Comparison of ENCODE assay signal across 21 cellular contexts in the genomic region with DNA sequence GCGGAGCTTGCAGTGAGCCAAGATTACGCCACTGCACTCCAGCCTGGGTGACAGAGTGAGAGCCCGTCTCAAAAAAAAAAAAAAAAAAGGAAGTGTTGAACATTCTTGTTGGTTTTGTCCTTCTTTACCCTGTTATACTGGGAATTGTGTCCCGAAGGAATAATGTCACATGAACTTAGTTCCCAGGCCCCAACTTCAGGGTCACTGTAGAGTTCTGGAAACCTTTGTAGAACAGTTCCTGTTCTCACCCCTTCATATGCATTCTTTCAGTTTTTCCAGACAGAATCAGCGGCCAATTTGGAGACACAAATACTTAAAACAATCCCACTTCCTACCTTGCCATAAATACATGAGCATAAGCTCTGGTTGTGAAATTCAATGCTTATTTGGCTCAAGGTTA.
"Had no signal": no experiment of that assay in that cellular context is flagged by ENCODE, and none has a peak within 500 bp of the region (broad histone marks: within the 10 kb centered on the region; RNA-seq: fewer than 3 reads in every experiment).

No MANE protein-coding gene starts in this region.

- H3K36me3 Mint-ChIP-seq: naive B cell had no signal

- DNase-seq: cerebellar nuclear complex; colonic mucosa; dorsolateral prefrontal cortex; effector CD8-positive, alpha-beta T cell; foreskin fibroblast; hippocampal formation; lower lobe of right lung; mesenchymal stem cell; naive B cell; nephron progenitor cell; psoas muscle; retina; sigmoid colon; small intestine; stimulated activated CD4-positive, alpha-beta T cell treated with anti-CD3 and anti-CD28 coated beads, Interleukin-12 subunit alpha, Interleukin-12 subunit beta, amount 100 ng/mL, for 4 hours; stimulated activated naive CD4-positive, alpha-beta T cell; stomach; substantia nigra; transverse colon had no signal

- ATAC-seq: esophagus mucosa, lower lobe of right lung, psoas muscle had no signal

- H3K27ac ChIP-seq: colonic mucosa, dorsolateral prefrontal cortex, lower lobe of right lung, psoas muscle, sigmoid colon, stomach, thoracic aorta, transverse colon had no signal

- H3K4me1 ChIP-seq: colonic mucosa, lower lobe of right lung, psoas muscle, sigmoid colon, transverse colon had no signal

- H3K4me3 Mint-ChIP-seq: naive B cell, nephron progenitor cell had no signal

- H3K9me3 ChIP-seq: colonic mucosa had no signal

- H3K4me3 ChIP-seq: colonic mucosa, dorsolateral prefrontal cortex, lower lobe of right lung, psoas muscle, sigmoid colon, stomach, thoracic aorta, transverse colon had no signal

- H3K27me3 ChIP-seq: colonic mucosa, dorsolateral prefrontal cortex, sigmoid colon, stomach, transverse colon had no signal

- H3K36me3 ChIP-seq: colonic mucosa, lower lobe of right lung, sigmoid colon, stomach, thoracic aorta, transverse colon had no signal
